9 cellular contexts compared by ENCODE assay signal in the genomic region with DNA sequence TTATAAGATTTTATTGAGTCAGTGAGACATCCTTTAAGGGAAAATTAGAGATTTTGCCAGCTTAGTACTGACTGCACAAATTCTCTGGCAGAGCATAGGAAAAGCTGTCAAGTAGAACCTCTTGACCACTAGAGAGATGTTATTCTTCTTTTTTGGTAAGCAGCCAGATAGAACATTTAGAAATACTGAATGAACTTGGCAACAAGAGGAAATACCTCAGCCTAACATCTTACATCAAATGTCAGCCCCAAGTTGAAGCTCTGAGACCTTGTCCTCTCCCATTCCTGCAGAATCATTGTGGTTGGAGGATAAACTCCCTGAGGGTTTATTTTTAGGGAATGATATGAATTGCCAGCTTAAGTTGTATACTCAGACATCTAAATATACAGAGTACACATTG. TPM values are rescaled to one million over a fixed set of nuclear protein-coding genes. Genes with fewer than 3 reads are reported as not detected.
A peak's percentile ranks its signal among the peaks of the same experiment; 100 is the strongest.
DNase-seq lines count a peak whose midpoint lies in the region; ATAC-seq, FAIRE-seq and TF ChIP-seq lines count a peak whose summit lies in the region.
"Had no signal": no experiment of that assay in that cellular context is flagged by ENCODE, and none has a peak within 500 bp of the region (broad histone marks: within the 10 kb centered on the region; RNA-seq: fewer than 3 reads in every experiment).

No MANE protein-coding gene starts in this region.

- H3K27me3 ChIP-seq in bronchial epithelial cell (ENCODE audit: control insufficient read depth, insufficient read depth, low read length) (no peaks in the 10 kb centered on the region), tibial artery (no peaks in the 10 kb centered on the region)

- H3K27ac ChIP-seq in tibial artery, result peak overlapping the region; percentile 76 to 77

- no peaks in the 10 kb centered on the region for H3K9me3 ChIP-seq in tibial artery

- no peak overlapping the region for H3K4me3 Mint-ChIP-seq in immature natural killer cell

- no peak for FAIRE-seq in bronchial epithelial cell (lab: Jason Lieb, UNC)

- no peaks in the 10 kb centered on the region for H3K9me3 Mint-ChIP-seq in immature natural killer cell

- H3K4me1 Mint-ChIP-seq in immature natural killer cell, result peaks cover 1 to 12% of the 10 kb centered on the region in 2 donors

- intact Hi-C loops in tibial artery (cut with DNase I; ENCODE audit: low total_unique reads), result loop anchor here (10.0 kb wide), 1 partner anchor 52 kb away; a partner anchor contains a TSS

- H3K27ac Mint-ChIP-seq in immature natural killer cell, result no peak overlapping the region

- peaks cover 0 to 2% (median 2%) of the 10 kb centered on the region in 3 donors for H3K27me3 Mint-ChIP-seq in immature natural killer cell (ENCODE audit: low read depth in 3 of 3)

- TF ChIP-seq CTCF in bronchial epithelial cell (IDR thresholded peaks at IDR 0.05; ENCODE audit: insufficient read depth, low read length, severe bottlenecking), result no peak
- TF ChIP-seq CTCF in tibial artery (IDR thresholded peaks at IDR 0.05), result no peak

- DNase-seq in LHCN-M2 (ENCODE audit: low read depth), result peak; percentile 96
- DNase-seq in bronchial epithelial cell (ENCODE audit: low read depth), result peak; percentile 41
- no peak for DNase-seq in left lobe of liver (ENCODE audit: low spot score)
- no peak for DNase-seq in tibial artery
- no peak for DNase-seq in HK-2 (ENCODE audit: unreplicated experiment)
- no peak for DNase-seq in immature natural killer cell
- DNase-seq: NCI-H1048 had no signal

- H3K4me3 ChIP-seq in bronchial epithelial cell (ENCODE audit: low read depth, low read length), result no peak overlapping the region
- H3K4me3 ChIP-seq in tibial artery, result no peak overlapping the region

- peaks cover 0 to 78% (median 55%) of the 10 kb centered on the region in 4 donors for H3K4me1 ChIP-seq in tibial artery

- H3K36me3 Mint-ChIP-seq in immature natural killer cell, result peaks cover 4 to 10% (median 5%) of the 10 kb centered on the region in 3 donors

- H3K36me3 ChIP-seq in bronchial epithelial cell (ENCODE audit: control insufficient read depth, insufficient read depth, low read length) (no peaks in the 10 kb centered on the region), tibial artery (peaks cover 0 to 3% (median 0%) of the 10 kb centered on the region in 3 donors)

- ATAC-seq in left lobe of liver (peak; percentile 57), GM21390 (IDR thresholded peaks at IDR 0.05; ENCODE audit: unreplicated experiment) (no peak), HG03039 (IDR thresholded peaks at IDR 0.05; ENCODE audit: unreplicated experiment) (no peak)

RNA-seq across cellular contexts. Expression of a gene that starts 53.4 kb away (rescaled TPM):
- total RNA-seq in LHCN-M2 (2014; rRNA removed), result 11.9 and 14.7 TPM in 2 replicates
- 3.0 TPM for polyA plus RNA-seq in LHCN-M2 (2012)
- 9.5 and 9.7 TPM in 2 replicates for total RNA-seq in bronchial epithelial cell
- 8.3 TPM for total RNA-seq in left lobe of liver
- 1 to 10 TPM; 5.3 to 7.7 (median 7.1) TPM for polyA plus RNA-seq in immature natural killer cell

RNA-seq across cellular contexts. Expression of a gene that starts 55.5 kb away (rescaled TPM):
- total RNA-seq in LHCN-M2 (2014; rRNA removed), result 17.1 and 29.7 TPM in 2 replicates
- 60.8 TPM for polyA plus RNA-seq in LHCN-M2 (2012)
- 0.26 and 0.51 TPM in 2 replicates for total RNA-seq in bronchial epithelial cell
- total RNA-seq in left lobe of liver, result 0.68 TPM
- polyA plus RNA-seq in immature natural killer cell, result 1 to 10 TPM in 2 of 3 donors, under 1 TPM in 1; 0.89 to 3.0 (median 2.6) TPM

Comparison
In these comparisons a context has a peak if more than half of its experiments do, and no peak if none do; other contexts are left out.
1. DNase-seq: peak in LHCN-M2 (single experiment) and bronchial epithelial cell (single experiment); none in left lobe of liver (single experiment), tibial artery (0 of 2), HK-2 (single experiment) and immature natural killer cell (0 of 3).
2. RNA of a gene that starts 55.5 kb away (total RNA-seq): 17.1 to 29.7 TPM in LHCN-M2; 0.68 TPM in left lobe of liver (single experiment) and 0.26 to 0.51 TPM in bronchial epithelial cell; every median in the first group is over 10 times any median in the second.